In the genomic region with DNA sequence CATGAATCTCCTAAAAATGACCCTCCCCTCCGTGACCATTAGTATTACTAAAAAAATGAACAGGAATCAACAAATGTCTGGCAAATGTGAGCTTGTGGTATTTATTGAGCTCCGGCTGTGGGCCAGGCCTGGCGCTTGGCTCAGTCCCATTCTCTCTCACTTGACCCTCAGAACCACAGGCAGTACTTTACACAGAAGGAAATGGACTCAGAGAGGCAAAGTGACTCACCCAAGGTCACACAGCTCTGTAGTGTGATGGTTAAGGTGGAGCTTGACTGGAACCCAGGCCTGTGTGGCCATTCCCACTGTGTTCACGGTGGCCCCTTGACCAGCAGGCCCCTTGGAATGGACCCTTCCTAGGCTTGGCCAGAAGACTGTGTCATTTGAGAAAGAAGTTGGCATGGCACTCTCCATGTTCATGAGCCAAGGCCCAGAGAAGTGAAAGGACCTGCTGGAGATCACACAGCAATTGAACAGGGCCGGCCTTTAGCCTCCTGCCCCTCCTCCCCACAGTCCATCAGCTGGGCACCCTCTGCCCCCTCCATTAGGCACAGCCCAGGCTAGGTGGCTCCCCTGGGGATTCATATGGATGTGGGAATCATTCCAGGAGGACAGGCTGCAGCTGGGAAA, we compare ENCODE assay signal across 2 cellular contexts.
A peak's percentile ranks its signal among the peaks of the same experiment; 100 is the strongest.
TF ChIP-seq lines count a peak whose summit lies in the region.

No MANE protein-coding gene starts in this region.

TF ChIP-seq in WTC11, 78 proteins besides CTCF, POLR2A, EP300 and RAD21:
- TF ChIP-seq, protein P1, sequence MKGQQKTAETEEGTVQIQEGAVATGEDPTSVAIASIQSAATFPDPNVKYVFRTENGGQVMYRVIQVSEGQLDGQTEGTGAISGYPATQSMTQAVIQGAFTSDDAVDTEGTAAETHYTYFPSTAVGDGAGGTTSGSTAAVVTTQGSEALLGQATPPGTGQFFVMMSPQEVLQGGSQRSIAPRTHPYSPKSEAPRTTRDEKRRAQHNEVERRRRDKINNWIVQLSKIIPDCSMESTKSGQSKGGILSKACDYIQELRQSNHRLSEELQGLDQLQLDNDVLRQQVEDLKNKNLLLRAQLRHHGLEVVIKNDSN (CRISPR knock-in tag; IDR thresholded peaks at IDR 0.05), result no peak
- TF ChIP-seq, protein P2, sequence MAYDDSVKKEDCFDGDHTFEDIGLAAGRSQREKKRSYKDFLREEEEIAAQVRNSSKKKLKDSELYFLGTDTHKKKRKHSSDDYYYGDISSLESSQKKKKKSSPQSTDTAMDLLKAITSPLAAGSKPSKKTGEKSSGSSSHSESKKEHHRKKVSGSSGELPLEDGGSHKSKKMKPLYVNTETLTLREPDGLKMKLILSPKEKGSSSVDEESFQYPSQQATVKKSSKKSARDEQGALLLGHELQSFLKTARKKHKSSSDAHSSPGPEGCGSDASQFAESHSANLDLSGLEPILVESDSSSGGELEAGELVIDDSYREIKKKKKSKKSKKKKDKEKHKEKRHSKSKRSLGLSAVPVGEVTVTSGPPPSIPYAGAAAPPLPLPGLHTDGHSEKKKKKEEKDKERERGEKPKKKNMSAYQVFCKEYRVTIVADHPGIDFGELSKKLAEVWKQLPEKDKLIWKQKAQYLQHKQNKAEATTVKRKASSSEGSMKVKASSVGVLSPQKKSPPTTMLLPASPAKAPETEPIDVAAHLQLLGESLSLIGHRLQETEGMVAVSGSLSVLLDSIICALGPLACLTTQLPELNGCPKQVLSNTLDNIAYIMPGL (CRISPR knock-in tag; IDR thresholded peaks at IDR 0.05), result 0 out of 2 replicates have a peak, but pooled peaks have one; percentile 39
- TF ChIP-seq CREM (CRISPR knock-in tag; IDR thresholded peaks at IDR 0.05) (no peak), JAZF1 (CRISPR knock-in tag; IDR thresholded peaks at IDR 0.05) (no peak), HMGA2 (CRISPR knock-in tag; IDR thresholded peaks at IDR 0.05) (no peak)
TF ChIP-seq in WTC11: peak in this region for 1.

TF ChIP-seq in H1, 55 proteins besides CTCF, POLR2A, EP300 and RAD21:
- no peak for TF ChIP-seq MAFK (IDR thresholded peaks at IDR 0.05; ENCODE audit: low read depth, low read length)
- TF ChIP-seq KDM1A (IDR thresholded peaks at IDR 0.05; ENCODE audit: borderline replicate concordance, low read length), result peak; percentile 36; the same call in 1 of the 2 replicates
